ENCODE assay signal across 22 cellular contexts in the genomic region with DNA sequence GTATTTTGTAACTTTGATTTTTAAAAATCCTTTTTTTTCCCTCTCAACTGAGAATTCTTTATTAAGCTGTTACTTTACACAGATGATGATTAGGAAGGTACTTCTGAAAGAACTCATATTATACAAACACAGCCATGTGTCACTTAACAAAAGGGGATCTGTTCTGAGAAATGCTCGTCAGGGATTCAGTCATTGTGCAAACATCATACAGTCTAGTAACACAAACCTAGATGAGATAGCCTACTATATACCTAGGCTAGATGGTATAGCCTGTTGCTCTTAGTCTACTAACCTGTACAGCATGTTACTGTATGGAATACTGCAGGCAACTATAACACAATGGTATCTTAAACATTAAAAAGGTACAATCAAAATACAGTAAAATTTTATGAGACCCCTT.
"Had no signal": no experiment of that assay in that cellular context is flagged by ENCODE, and none has a peak within 500 bp of the region (broad histone marks: within the 10 kb centered on the region; RNA-seq: fewer than 3 reads in every experiment).

No MANE protein-coding gene starts in this region.

- H3K9me3 ChIP-seq: adrenal gland, body of pancreas, esophagus muscularis mucosa, gastrocnemius medialis had no signal

- DNase-seq: activated CD4-positive, alpha-beta memory T cell treated with anti-CD3 and anti-CD28 coated beads for 36 hours; activated CD4-positive, alpha-beta T cell treated with anti-CD3 and anti-CD28 coated beads for 36 hours; activated CD4-positive, CD25-positive, alpha-beta regulatory T cell; activated CD4-positive, CD25-positive, alpha-beta regulatory T cell treated with anti-CD3 and anti-CD28 coated beads, Interleukin-2, amount 50 U/mL, for 72 hours; activated CD8-positive, alpha-beta memory T cell treated with anti-CD3 and anti-CD28 coated beads, Interleukin-2, amount 10 ng/mL, durations not matched to agents 7 days and 5 days; activated CD8-positive, alpha-beta memory T cell treated with anti-CD3 and anti-CD28 coated beads, Interleukin-2, amount 50 U/mL, for 4 hours; activated effector memory CD4-positive, alpha-beta T cell treated with anti-CD3 and anti-CD28 coated beads, Interleukin-2, amount 50 U/mL, for 16 hours; activated naive CD8-positive, alpha-beta T cell treated with anti-CD3 and anti-CD28 coated beads for 36 hours; activated naive CD8-positive, alpha-beta T cell treated with anti-CD3 and anti-CD28 coated beads, Interleukin-2, amount 50 U/mL, for 24 hours; activated T-cell treated with anti-CD3 and anti-CD28 coated beads, Interleukin-2, amount 50 U/mL, for 1 hour; activated T-cell treated with anti-CD3 and anti-CD28 coated beads, Interleukin-2, amount 50 U/mL, for 48 hours; aorta; cortex of kidney; effector CD4-positive, alpha-beta T cell; gastrocnemius medialis; glutamatergic neuron had no signal

- H3K27ac ChIP-seq: adrenal gland, body of pancreas, esophagus muscularis mucosa, foreskin keratinocyte, gastrocnemius medialis had no signal

- ATAC-seq: activated CD4-positive, alpha-beta T cell treated with anti-CD3 and anti-CD28 coated beads for 36 hours; activated CD8-positive, alpha-beta memory T cell treated with anti-CD3 and anti-CD28 coated beads, Interleukin-2, amount 10 ng/mL, durations not matched to agents 7 days and 5 days; activated CD8-positive, alpha-beta T cell treated with anti-CD3 and anti-CD28 coated beads, Interleukin-2, amount 10 ng/mL, durations not matched to agents 7 days and 5 days; activated naive CD8-positive, alpha-beta T cell treated with anti-CD3 and anti-CD28 coated beads, Interleukin-2, amount 50 U/mL, for 24 hours had no signal

- H3K27me3 ChIP-seq: adrenal gland, body of pancreas, esophagus muscularis mucosa, foreskin keratinocyte, gastrocnemius medialis had no signal

- H3K4me1 ChIP-seq: foreskin keratinocyte had no signal

- FAIRE-seq: colon had no signal

- H3K4me3 ChIP-seq: adrenal gland, body of pancreas, esophagus muscularis mucosa, gastrocnemius medialis had no signal
